In the genomic region with DNA sequence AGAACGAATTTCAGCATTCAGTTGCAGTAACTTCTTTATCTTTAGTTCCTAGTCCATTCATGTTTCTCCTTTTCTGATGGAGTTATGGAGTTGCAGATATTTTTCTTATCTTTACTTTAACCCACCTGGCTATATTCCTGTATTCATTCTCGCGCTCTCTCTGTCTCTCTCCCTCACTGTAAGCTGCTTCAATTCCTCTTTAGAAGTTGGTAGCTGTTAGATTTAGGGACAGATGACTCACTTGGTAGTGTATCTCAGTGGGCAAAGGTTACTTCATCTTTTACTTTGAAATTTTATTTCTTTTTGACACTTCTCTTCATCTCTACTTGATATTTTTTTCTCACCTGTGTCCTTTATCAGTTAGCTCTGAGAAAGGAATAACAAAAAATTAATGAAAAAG, we compare ENCODE assay signal across 29 cellular contexts. TPM values are rescaled to one million over a fixed set of nuclear protein-coding genes. Genes with fewer than 3 reads are reported as not detected.
"Had no signal": no experiment of that assay in that cellular context is flagged by ENCODE, and none has a peak within 500 bp of the region (broad histone marks: within the 10 kb centered on the region; RNA-seq: fewer than 3 reads in every experiment).

No MANE protein-coding gene starts in this region.

- H3K36me3 ChIP-seq: stomach, suprapubic skin, thoracic aorta, thyroid gland, tibial artery, tibial nerve, transverse colon, upper lobe of left lung, upper lobe of right lung, uterus, vagina had no signal

- DNase-seq: stimulated activated CD4-positive, alpha-beta T cell treated with anti-CD3 and anti-CD28 coated beads, Interleukin-2, amount 100 ng/mL, for 48 hours; stimulated activated CD4-positive, alpha-beta T cell treated with anti-CD3 and anti-CD28 coated beads, Interleukin-4, amount 100 ng/mL, for 1 hour; stimulated activated CD4-positive, alpha-beta T cell treated with anti-CD3 and anti-CD28 coated beads, Interleukin-4, amount 100 ng/mL, for 24 hours; stimulated activated CD4-positive, alpha-beta T cell treated with anti-CD3 and anti-CD28 coated beads, Interleukin-4, amount 100 ng/mL, for 4 hours; stimulated activated CD8-positive, alpha-beta memory T cell treated with anti-CD3 and anti-CD28 coated beads, Interleukin-4, amount 100 ng/mL, for 48 hours; stimulated activated naive B cell treated with anti-CD40 and anti-IgM and Interleukin-4, amounts not matched to agents 10 μg/mL and 1 μg/mL and 100 μg/mL, for 72 hours; stimulated activated naive CD4-positive, alpha-beta T cell; stimulated activated naive CD4-positive, alpha-beta T cell treated with Interleukin-2 at 50 U/mL for 16 hours; stimulated activated naive CD8-positive, alpha-beta T cell treated with anti-CD3 and anti-CD28 coated beads, Interleukin-15, amount 100 ng/mL, for 72 hours; stimulated activated naive CD8-positive, alpha-beta T cell treated with anti-CD3 and anti-CD28 coated beads, Interleukin-15, Interleukin-2, amounts not matched to agents 100 U/mL and 50 U/mL, for 24 hours; stomach; substantia nigra; testis; thyroid gland; tibial artery; transverse colon; trophoblast cell; upper lobe of left lung; upper lobe of right lung had no signal

- H3K4me1 ChIP-seq: stomach, suprapubic skin, testis, thyroid gland, tibial artery, tibial nerve, transverse colon, upper lobe of left lung, upper lobe of right lung, uterus, vagina had no signal

- H3K4me3 ChIP-seq: stomach, suprapubic skin, testis, thoracic aorta, thyroid gland, tibial artery, tibial nerve, transverse colon, upper lobe of left lung, upper lobe of right lung, uterus, vagina had no signal

- ATAC-seq: stimulated activated effector memory CD8-positive, alpha-beta T cell treated with anti-CD3 and anti-CD28 coated beads, Interleukin-12 subunit alpha, Interleukin-12 subunit beta, amount 100 ng/mL, for 72 hours; stimulated activated memory B cell treated with anti-CD40 and anti-IgM and Interleukin-4, amounts not matched to agents 10 μg/mL and 1 μg/mL and 100 μg/mL, for 72 hours; stimulated activated naive B cell treated with anti-CD40 and anti-IgM and Interleukin-4, amounts not matched to agents 10 μg/mL and 1 μg/mL and 100 μg/mL, for 72 hours; stimulated activated naive CD8-positive, alpha-beta T cell treated with anti-CD3 and anti-CD28 coated beads, Interleukin-15, amount 100 ng/mL, for 72 hours; stimulated activated naive CD8-positive, alpha-beta T cell treated with anti-CD3 and anti-CD28 coated beads, Interleukin-15, Interleukin-2, amounts not matched to agents 100 U/mL and 50 U/mL, for 24 hours; upper lobe of right lung had no signal

- H3K27me3 ChIP-seq: stomach, suprapubic skin, testis, thyroid gland, tibial artery, tibial nerve, transverse colon, upper lobe of left lung, upper lobe of right lung, uterus, vagina had no signal

- FAIRE-seq: urothelium cell line had no signal

- H3K9me3 ChIP-seq: stomach, suprapubic skin, testis, thoracic aorta, thyroid gland, tibial artery, tibial nerve, transverse colon, upper lobe of left lung, upper lobe of right lung, uterus, vagina had no signal

- H3K27ac ChIP-seq: stomach, suprapubic skin, testis, thoracic aorta, thyroid gland, tibial artery, tibial nerve, transverse colon, upper lobe of left lung, upper lobe of right lung, uterus, vagina had no signal

RNA-seq across cellular contexts. Expression of gene BRS3, which starts 49.6 kb away (rescaled TPM):
- total RNA-seq: stomach, subcutaneous adipose tissue, suprapubic skin, thoracic aorta, thyroid gland, tibial nerve, transverse colon, upper lobe of left lung, upper lobe of right lung, urinary bladder, vagina had no signal
- polyA plus RNA-seq: stomach had no signal
